ENCODE assay signal across 8 cellular contexts in the genomic region with DNA sequence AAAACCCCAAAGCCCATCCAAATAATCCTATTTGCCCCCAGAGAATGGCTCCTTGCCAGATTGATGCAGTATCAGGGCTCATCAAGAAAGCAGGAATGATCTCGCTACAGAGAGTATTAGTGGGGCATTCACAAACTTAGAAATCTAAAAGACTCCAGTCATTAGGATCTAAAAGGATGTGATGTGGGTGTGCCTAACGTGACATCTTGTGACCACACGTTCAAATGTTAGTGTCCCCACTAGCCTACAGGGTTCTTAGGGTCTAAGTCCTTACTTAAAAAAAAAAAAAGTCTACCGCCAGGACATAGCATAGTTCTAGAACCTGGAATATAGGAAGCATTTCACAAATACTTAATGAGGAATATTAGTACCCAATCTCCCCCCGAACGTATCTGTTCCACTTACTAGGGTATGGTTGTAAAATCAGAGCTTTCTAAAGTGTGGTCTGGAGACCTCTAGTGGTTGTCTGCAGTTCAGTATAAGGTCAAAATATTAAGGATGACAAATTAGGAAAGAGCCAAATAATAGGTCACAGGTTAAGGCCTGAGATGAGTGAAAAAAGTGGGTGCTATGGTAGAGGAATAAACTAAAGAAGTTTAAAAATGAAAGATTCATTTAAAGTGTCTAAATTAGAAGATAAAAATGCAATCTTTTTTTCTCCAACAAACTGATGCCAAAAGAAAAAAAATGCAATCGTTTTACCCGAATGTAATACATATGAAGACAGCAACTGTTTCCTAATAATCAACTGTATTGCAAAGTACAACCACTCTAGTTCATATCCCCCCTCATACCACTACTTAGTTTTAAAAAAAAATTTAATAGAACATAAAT. TPM values are rescaled to one million over a fixed set of nuclear protein-coding genes. Genes with fewer than 3 reads are reported as not detected.
DNase-seq lines count a peak whose midpoint lies in the region; ATAC-seq and TF ChIP-seq lines count a peak whose summit lies in the region.

No MANE protein-coding gene starts in this region.

- TF ChIP-seq POLR2A in esophagus squamous epithelium (IDR thresholded peaks at IDR 0.05): no peak
- TF ChIP-seq POLR2A in spleen (IDR thresholded peaks at IDR 0.05): no peak

- intact Hi-C loops in CD14-positive monocyte (cut with micrococcal nuclease): no loop called here
- intact Hi-C loops in esophagus squamous epithelium (cut with DNase I): no loop called here
- intact Hi-C loops in spleen (cut with DNase I; ENCODE audit: low total_unique reads): no loop called here

- CTCF ChIA-PET in activated CD8-positive, alpha-beta memory T cell treated with anti-CD3 and anti-CD28 coated beads, Interleukin-2, amount 10 ng/mL, durations not matched to agents 7 days and 5 days (lab: Charles Lee): interaction anchor here (0.7 to 1.2 kb wide), 7 partner anchors 8 to 229 kb away, joined by 3 to 6 read pairs (median 3); no protein-coding TSS in a partner anchor

- H3K27ac Mint-ChIP-seq in CD14-positive monocyte: no peak overlapping the region
- H3K27ac Mint-ChIP-seq in activated CD8-positive, alpha-beta memory T cell treated with anti-CD3 and anti-CD28 coated beads, Interleukin-2, amount 10 ng/mL, durations not matched to agents 7 days and 5 days: no peak overlapping the region

- H3K36me3 ChIP-seq in H7 (replicated peaks; ENCODE audit: control insufficient read depth, insufficient read depth, low read length) (no peaks in the 10 kb centered on the region), esophagus squamous epithelium (no peaks in the 10 kb centered on the region), spleen (no peaks in the 10 kb centered on the region)

- H3K27me3 Mint-ChIP-seq in CD14-positive monocyte (ENCODE audit: low read depth in 3 of 3): no peaks in the 10 kb centered on the region
- H3K27me3 Mint-ChIP-seq in activated CD8-positive, alpha-beta memory T cell treated with anti-CD3 and anti-CD28 coated beads, Interleukin-2, amount 10 ng/mL, durations not matched to agents 7 days and 5 days: no peaks in the 10 kb centered on the region

- H3K27ac ChIP-seq in esophagus squamous epithelium: no peak overlapping the region
- no peak overlapping the region for H3K27ac ChIP-seq in spleen

- H3K4me1 Mint-ChIP-seq in CD14-positive monocyte: peaks cover 4% of the 10 kb centered on the region
- no peaks in the 10 kb centered on the region for H3K4me1 Mint-ChIP-seq in activated CD8-positive, alpha-beta memory T cell treated with anti-CD3 and anti-CD28 coated beads, Interleukin-2, amount 10 ng/mL, durations not matched to agents 7 days and 5 days

- H3K9me3 Mint-ChIP-seq in CD14-positive monocyte: no peaks in the 10 kb centered on the region
- no peaks in the 10 kb centered on the region for H3K9me3 Mint-ChIP-seq in activated CD8-positive, alpha-beta memory T cell treated with anti-CD3 and anti-CD28 coated beads, Interleukin-2, amount 10 ng/mL, durations not matched to agents 7 days and 5 days (ENCODE audit: low read depth)

- no peak overlapping the region for H3K4me3 Mint-ChIP-seq in CD14-positive monocyte
- no peak overlapping the region for H3K4me3 Mint-ChIP-seq in activated CD8-positive, alpha-beta memory T cell treated with anti-CD3 and anti-CD28 coated beads, Interleukin-2, amount 10 ng/mL, durations not matched to agents 7 days and 5 days

- DNase-seq in CD14-positive monocyte (ENCODE audit: low spot score): no peak
- peak; percentile 46 for DNase-seq in H7
- DNase-seq in OCI-M1 (lab: John Stamatoyannopoulos, UW): peak; percentile 70
- no peak for DNase-seq in esophagus squamous epithelium (lab: John Stamatoyannopoulos, UW)
- no peak for DNase-seq in spleen
- no peak for DNase-seq in NCI-H1694 treated with DMSO at 0.1 percent for 48 hours (lab: John Stamatoyannopoulos, UW)
- no peak for DNase-seq in activated CD8-positive, alpha-beta memory T cell treated with anti-CD3 and anti-CD28 coated beads, Interleukin-2, amount 10 ng/mL, durations not matched to agents 7 days and 5 days

- ATAC-seq in GM18870 (IDR thresholded peaks at IDR 0.05; ENCODE audit: unreplicated experiment): no peak
- ATAC-seq in activated CD8-positive, alpha-beta memory T cell treated with anti-CD3 and anti-CD28 coated beads, Interleukin-2, amount 10 ng/mL, durations not matched to agents 7 days and 5 days: no peak

- H3K4me1 ChIP-seq in esophagus squamous epithelium (no peaks in the 10 kb centered on the region), spleen (no peaks in the 10 kb centered on the region)

- 53 to 54% methylated on average over 8 of the region's 8 CpGs for WGBS in esophagus squamous epithelium, 2 donors
- WGBS in spleen, 5 donors: 56 to 65% (median 59%) methylated on average over 8 of the region's 8 CpGs

- TF ChIP-seq CTCF in CD14-positive monocyte (IDR thresholded peaks at IDR 0.05) (peak; percentile 10), esophagus squamous epithelium (IDR thresholded peaks at IDR 0.05) (peak in 5 of 6 experiments; percentile 11 to 64 (median 34)), spleen (IDR thresholded peaks at IDR 0.05 in 8 of 11, conservative IDR thresholded peaks at IDR 0.05 in 3 of 11) (peak in 7 of 11 experiments; percentile 28 to 42 (median 39))

- H3K9me3 ChIP-seq in esophagus squamous epithelium (no peaks in the 10 kb centered on the region), spleen (no peaks in the 10 kb centered on the region)

- H3K36me3 Mint-ChIP-seq in CD14-positive monocyte: no peaks in the 10 kb centered on the region
- H3K36me3 Mint-ChIP-seq in activated CD8-positive, alpha-beta memory T cell treated with anti-CD3 and anti-CD28 coated beads, Interleukin-2, amount 10 ng/mL, durations not matched to agents 7 days and 5 days: no peaks in the 10 kb centered on the region

- H3K27me3 ChIP-seq in H7 (ENCODE audit: control insufficient read depth, insufficient read depth, low read length): no peaks in the 10 kb centered on the region
- H3K27me3 ChIP-seq in esophagus squamous epithelium: no peaks in the 10 kb centered on the region
- H3K27me3 ChIP-seq in spleen (replicated peaks in 1 of 7): no peaks in the 10 kb centered on the region

- H3K4me3 ChIP-seq in H7 (ENCODE audit: insufficient read depth, low read depth, low read length): no peak overlapping the region
- H3K4me3 ChIP-seq in esophagus squamous epithelium: no peak overlapping the region
- H3K4me3 ChIP-seq in spleen: no peak overlapping the region

RNA-seq across cellular contexts. Expression of a gene that starts 4.2 kb away (rescaled TPM):
- polyA plus RNA-seq in CD14-positive monocyte (not detected), spleen (under 1 TPM in 1 of 3 donors, not detected in 2; 0.03 TPM)
- total RNA-seq in H7 (2014; rRNA removed; shearing (Covaris generic)): not detected in 2 replicates
- total RNA-seq in esophagus squamous epithelium (not detected), spleen (not detected)
- not detected for total RNA-seq in activated CD8-positive, alpha-beta memory T cell treated with anti-CD3 and anti-CD28 coated beads, Interleukin-2, amount 10 ng/mL, durations not matched to agents 7 days and 5 days

Comparison
In these comparisons a context has a peak if more than half of its experiments do, and no peak if none do; other contexts are left out.
1. DNase-seq: peak in H7 (single experiment) and OCI-M1 (single experiment); none in CD14-positive monocyte (single experiment), esophagus squamous epithelium (single experiment), spleen (single experiment), NCI-H1694 treated with DMSO at 0.1 percent for 48 hours (single experiment) and activated CD8-positive, alpha-beta memory T cell treated with anti-CD3 and anti-CD28 coated beads, Interleukin-2, amount 10 ng/mL, durations not matched to agents 7 days and 5 days (single experiment).
2. Peak in every context shown above with its lines, with median percentiles within 50 percentile points of each other: CTCF ChIP-seq.